ENCODE assay signal across 21 cellular contexts in genomic region chr6:14412026-14412425, GRCh38.
"Had no signal": no experiment of that assay in that cellular context is flagged by ENCODE, and none has a peak within 500 bp of the region (broad histone marks: within the 10 kb centered on the region; RNA-seq: fewer than 3 reads in every experiment).

No MANE protein-coding gene starts in this region.

- ATAC-seq: activated T-cell treated with anti-CD3 and anti-CD28 coated beads, Interleukin-2, amount 50 U/mL, for 72 hours had no signal

- H3K36me3 ChIP-seq: breast epithelium, MG63 had no signal

- H3K27me3 ChIP-seq: breast epithelium, MG63 had no signal

- H3K27ac ChIP-seq: breast epithelium, VCaP had no signal

- H3K4me3 ChIP-seq: breast epithelium, MG63 had no signal

- H3K4me1 ChIP-seq: breast epithelium had no signal

- DNase-seq: activated CD4-positive, alpha-beta memory T cell treated with anti-CD3 and anti-CD28 coated beads, Interleukin-2, amount 10 ng/mL, durations not matched to agents 7 days and 5 days; activated CD4-positive, alpha-beta T cell treated with anti-CD3 and anti-CD28 coated beads, Interleukin-2, amount 50 U/mL, for 1 hour; activated CD4-positive, CD25-positive, alpha-beta regulatory T cell; activated gamma-delta T cell treated with Interleukin-2 at 50 U/mL for 16 hours; activated naive CD4-positive, alpha-beta T cell treated with anti-CD3 and anti-CD28 coated beads, Interleukin-2, amount 10 ng/mL, durations not matched to agents 7 days and 5 days; activated naive CD8-positive, alpha-beta T cell treated with anti-CD3 and anti-CD28 coated beads for 36 hours; activated T-cell treated with anti-CD3 and anti-CD28 coated beads for 4 hours; activated T-cell treated with anti-CD3 and anti-CD28 coated beads, Interleukin-2, amount 50 U/mL, for 72 hours; caudate nucleus; MG63; MV-4-11; NCI-H1092 treated with DMSO at 0.1 percent for 48 hours; NCI-H1417 treated with DMSO at 0.1 percent for 48 hours; NCI-H1694; NCI-H2029 treated with DMSO at 0.1 percent for 48 hours; NCI-H446; NCI-H524; SIG-M5; T-helper 1 cell had no signal

- H3K9me3 ChIP-seq: breast epithelium, MG63 had no signal
